In the genomic region with DNA sequence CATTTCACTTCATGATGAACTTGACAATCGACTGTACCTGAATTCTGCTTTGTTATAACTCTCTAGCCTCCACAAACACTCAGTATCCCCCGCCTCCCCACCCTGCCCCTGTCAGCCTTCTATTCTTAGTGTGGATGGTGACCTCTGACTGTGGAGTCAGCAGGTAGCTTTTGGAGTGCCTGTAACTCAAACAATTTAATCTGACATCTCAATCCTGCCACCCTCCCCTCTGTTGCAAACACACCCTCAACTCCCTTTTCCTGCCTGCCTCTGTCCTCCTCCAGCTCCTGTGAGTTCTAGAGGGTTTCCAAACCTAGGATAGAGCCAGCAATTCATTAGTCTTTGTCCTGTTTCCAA, we compare ENCODE assay signal across 18 cellular contexts. TPM values are rescaled to one million over a fixed set of nuclear protein-coding genes. Genes with fewer than 3 reads are reported as not detected.
DNase-seq lines count a peak whose midpoint lies in the region; ATAC-seq and TF ChIP-seq lines count a peak whose summit lies in the region.
"Had no signal": no experiment of that assay in that cellular context is flagged by ENCODE, and none has a peak within 500 bp of the region (broad histone marks: within the 10 kb centered on the region; RNA-seq: fewer than 3 reads in every experiment).

No MANE protein-coding gene starts in this region.

- no peaks in the 10 kb centered on the region for H4K20me1 ChIP-seq in BLaER1

- ATAC-seq in lower lobe of right lung (peak; percentile 34 to 76), HG02678 (IDR thresholded peaks at IDR 0.05; ENCODE audit: unreplicated experiment) (no peak), body of pancreas (no peak)
- ATAC-seq in CD8-positive, alpha-beta T cell: no peak
- ATAC-seq: Panc1; stimulated activated naive CD8-positive, alpha-beta T cell treated with anti-CD3 and anti-CD28 coated beads, Interleukin-15, Interleukin-2, amounts not matched to agents 100 U/mL and 50 U/mL, for 24 hours had no signal

- H3K36me3 Mint-ChIP-seq in CD8-positive, alpha-beta T cell: no peaks in the 10 kb centered on the region
- H3K36me3 Mint-ChIP-seq: WTC11 had no signal

- H3K27ac ChIP-seq in BLaER1 (no peak overlapping the region), SK-N-MC (peak overlapping the region; percentile 80), lower lobe of right lung (no peak overlapping the region), spleen (peak overlapping the region in 5 of 8 donors; percentile 33 to 94 (median 65)), body of pancreas (no peak overlapping the region)
- no peak overlapping the region for H3K27ac ChIP-seq in CD8-positive, alpha-beta T cell (ENCODE audit: low read depth, low read length)

- no peak overlapping the region for H3K4me3 ChIP-seq in BLaER1
- H3K4me3 ChIP-seq in SK-N-MC: peak overlapping the region; percentile 55
- H3K4me3 ChIP-seq in lower lobe of right lung: no peak overlapping the region
- H3K4me3 ChIP-seq in spleen: no peak overlapping the region
- H3K4me3 ChIP-seq in CD8-positive, alpha-beta T cell (ENCODE audit: low read depth, low read length): no peak overlapping the region
- H3K4me3 ChIP-seq in body of pancreas: no peak overlapping the region
- H3K4me3 ChIP-seq: GM12878 had no signal

- peak overlapping the region; percentile 68 for H3K4me2 ChIP-seq in BLaER1

- H3K9me3 ChIP-seq in BLaER1 (no peaks in the 10 kb centered on the region), SK-N-MC (ENCODE audit: low read depth, low read length) (no peaks in the 10 kb centered on the region), lower lobe of right lung (no peaks in the 10 kb centered on the region), spleen (no peaks in the 10 kb centered on the region), body of pancreas (no peaks in the 10 kb centered on the region)
- H3K9me3 ChIP-seq in CD8-positive, alpha-beta T cell (ENCODE audit: low read length): no peaks in the 10 kb centered on the region

- no peaks in the 10 kb centered on the region for H3K9me3 Mint-ChIP-seq in CD8-positive, alpha-beta T cell
- H3K9me3 Mint-ChIP-seq: WTC11 had no signal

- DNase-seq in SK-N-MC (ENCODE audit: low read depth, low spot score): no peak
- no peak for DNase-seq in lower lobe of right lung
- no peak for DNase-seq in spleen
- DNase-seq in CD8-positive, alpha-beta T cell: no peak
- DNase-seq in cerebellum (ENCODE audit: low spot score): no peak
- DNase-seq in body of pancreas: no peak
- DNase-seq: ACHN; effector CD4-positive, alpha-beta T cell; Kasumi-1; NCI-H146; NCI-H524 treated with DMSO at 0.1 percent for 48 hours; small intestine; stimulated activated naive CD8-positive, alpha-beta T cell treated with anti-CD3 and anti-CD28 coated beads, Interleukin-15, Interleukin-2, amounts not matched to agents 100 U/mL and 50 U/mL, for 24 hours had no signal

- TF ChIP-seq POLR2A in spleen (IDR thresholded peaks at IDR 0.05) (no peak), body of pancreas (IDR thresholded peaks at IDR 0.05) (no peak)

- H3K27me3 Mint-ChIP-seq in CD8-positive, alpha-beta T cell (ENCODE audit: low read depth): peaks cover 8% of the 10 kb centered on the region

- H3K4me1 Mint-ChIP-seq in CD8-positive, alpha-beta T cell (ENCODE audit: low read depth): no peaks in the 10 kb centered on the region

- 75 to 98% (median 88%) methylated on average over 2 of the region's 2 CpGs for WGBS in spleen, 5 donors
- WGBS in body of pancreas, 2 donors: 83 to 88% methylated on average over 2 of the region's 2 CpGs

- TF ChIP-seq CTCF in lower lobe of right lung (IDR thresholded peaks at IDR 0.05) (no peak), spleen (IDR thresholded peaks at IDR 0.05 in 8 of 11, conservative IDR thresholded peaks at IDR 0.05 in 3 of 11) (no peak), body of pancreas (IDR thresholded peaks at IDR 0.05) (no peak)
- TF ChIP-seq CTCF in CD8-positive, alpha-beta T cell (IDR thresholded peaks at IDR 0.05): no peak

- H3K27me3 ChIP-seq in BLaER1 (no peaks in the 10 kb centered on the region), lower lobe of right lung (ENCODE audit: low read depth) (no peaks in the 10 kb centered on the region), spleen (replicated peaks in 1 of 7) (peaks cover 0 to 18% (median 0%) of the 10 kb centered on the region in 7 donors), body of pancreas (no peaks in the 10 kb centered on the region)
- H3K27me3 ChIP-seq in CD8-positive, alpha-beta T cell (ENCODE audit: insufficient read depth, low read length): no peaks in the 10 kb centered on the region

- no peak overlapping the region for H3K27ac Mint-ChIP-seq in CD8-positive, alpha-beta T cell
- H3K27ac Mint-ChIP-seq: WTC11 had no signal

- CTCF ChIA-PET in CD8-positive, alpha-beta T cell (lab: Charles Lee): no interaction called here

- H3K36me3 ChIP-seq in BLaER1: no peaks in the 10 kb centered on the region
- peaks cover 31% of the 10 kb centered on the region for H3K36me3 ChIP-seq in SK-N-MC (ENCODE audit: insufficient read depth, low read length)
- H3K36me3 ChIP-seq in lower lobe of right lung: no peaks in the 10 kb centered on the region
- H3K36me3 ChIP-seq in spleen: no peaks in the 10 kb centered on the region
- H3K36me3 ChIP-seq in CD8-positive, alpha-beta T cell (ENCODE audit: insufficient read depth, low read length): no peaks in the 10 kb centered on the region
- no peaks in the 10 kb centered on the region for H3K36me3 ChIP-seq in body of pancreas (replicated peaks in 1 of 2; ENCODE audit: insufficient read depth in 1 of 2, low read depth in 2 of 2)

- H3K9ac ChIP-seq in BLaER1: no peak overlapping the region
- H3K9ac ChIP-seq in SK-N-MC (ENCODE audit: insufficient read length): no peak overlapping the region

- H3K4me1 ChIP-seq in BLaER1 (peaks cover 49% of the 10 kb centered on the region), lower lobe of right lung (peaks cover 41% of the 10 kb centered on the region), spleen (peaks cover 0 to 78% (median 14%) of the 10 kb centered on the region in 6 donors), body of pancreas (no peaks in the 10 kb centered on the region)
- no peaks in the 10 kb centered on the region for H3K4me1 ChIP-seq in CD8-positive, alpha-beta T cell (ENCODE audit: insufficient read depth, low read length)

- no peak overlapping the region for H3K4me3 Mint-ChIP-seq in CD8-positive, alpha-beta T cell
- H3K4me3 Mint-ChIP-seq: WTC11 had no signal

- intact Hi-C loops in lower lobe of right lung (cut with DNase I): no loop called here
- intact Hi-C loops in spleen (cut with DNase I; ENCODE audit: low total_unique reads): no loop called here
- intact Hi-C loops in CD8-positive, alpha-beta T cell (cut with DNase I, micrococcal nuclease): no loop called here
- intact Hi-C loops in body of pancreas (cut with DNase I): no loop called here

- POLR2A ChIA-PET in CD8-positive, alpha-beta T cell (lab: Charles Lee): no interaction called here

RNA-seq across cellular contexts. Expression of a gene that starts 20.3 kb away (rescaled TPM):
- 29.0 TPM for total RNA-seq in lower lobe of right lung
- total RNA-seq in spleen: 100 to 1,000 TPM in 3 of 7 donors, 10 to 100 TPM in 4; 26.0 to 115 (median 95.1) TPM
- polyA plus RNA-seq in spleen: 10 to 100 TPM in 1 of 3 donors, 1 to 10 TPM in 2; 6.0 to 24.5 (median 7.3) TPM
- total RNA-seq in CD8-positive, alpha-beta T cell: not detected
- total RNA-seq in cerebellum: 7.3 TPM
- total RNA-seq in body of pancreas: 10 to 100 TPM; 10.1 to 12.2 TPM

Comparison
In these comparisons a context has a peak if more than half of its experiments do, and no peak if none do; other contexts are left out.
1. H3K27ac ChIP-seq: peak in SK-N-MC (single experiment) and spleen (5 of 8); none in BLaER1 (single experiment), lower lobe of right lung (single experiment), CD8-positive, alpha-beta T cell (single experiment) and body of pancreas (0 of 4).
2. ATAC-seq: peak in lower lobe of right lung (2 of 2); none in CD8-positive, alpha-beta T cell (single experiment), HG02678 (single experiment) and body of pancreas (single experiment).